ENCODE assay signal across 13 cellular contexts in the genomic region with DNA sequence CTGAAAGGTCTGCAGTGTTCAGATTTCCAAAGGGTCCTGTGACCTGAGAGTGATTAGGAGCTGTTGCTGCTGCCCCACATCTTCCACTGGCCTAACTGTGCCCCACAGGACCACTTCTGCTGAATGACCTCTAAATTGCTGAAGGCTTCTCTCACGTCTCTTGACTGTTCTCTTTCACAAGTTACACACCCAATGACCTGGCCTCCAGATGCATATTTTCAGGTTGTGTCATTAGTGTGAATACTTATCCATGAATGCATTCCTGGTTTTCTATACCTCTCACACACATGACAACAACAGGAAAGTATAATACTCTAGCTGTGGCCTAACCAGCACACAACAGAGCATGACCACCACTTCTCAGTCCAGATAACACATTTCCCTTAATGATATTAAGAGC. TPM values are rescaled to one million over a fixed set of nuclear protein-coding genes. Genes with fewer than 3 reads are reported as not detected.
A peak's percentile ranks its signal among the peaks of the same experiment; 100 is the strongest.
DNase-seq lines count a peak whose midpoint lies in the region; ATAC-seq and TF ChIP-seq lines count a peak whose summit lies in the region.
"Had no signal": no experiment of that assay in that cellular context is flagged by ENCODE, and none has a peak within 500 bp of the region (broad histone marks: within the 10 kb centered on the region; RNA-seq: fewer than 3 reads in every experiment).

No MANE protein-coding gene starts in this region.

- H3K36me3 ChIP-seq in cardiac muscle cell: no peaks in the 10 kb centered on the region
- H3K36me3 ChIP-seq: right atrium auricular region had no signal

- H3K27ac ChIP-seq in cardiac muscle cell: peak overlapping the region; percentile 52
- no peak overlapping the region for H3K27ac ChIP-seq in right cardiac atrium (ENCODE audit: low read length)
- H3K27ac ChIP-seq: right atrium auricular region had no signal

- H3K4me3 ChIP-seq in cardiac muscle cell (no peak overlapping the region), right cardiac atrium (ENCODE audit: low read length) (no peak overlapping the region)
- H3K4me3 ChIP-seq: right atrium auricular region had no signal

- H3K27ac Mint-ChIP-seq in activated naive CD4-positive, alpha-beta T cell treated with anti-CD3 and anti-CD28 coated beads, Interleukin-2, amount 10 ng/mL, durations not matched to agents 7 days and 5 days: no peak overlapping the region

- H3K27me3 Mint-ChIP-seq in activated naive CD4-positive, alpha-beta T cell treated with anti-CD3 and anti-CD28 coated beads, Interleukin-2, amount 10 ng/mL, durations not matched to agents 7 days and 5 days: no peaks in the 10 kb centered on the region

- ATAC-seq in right cardiac atrium: no peak

- peaks cover 23% of the 10 kb centered on the region for H3K4me1 Mint-ChIP-seq in activated naive CD4-positive, alpha-beta T cell treated with anti-CD3 and anti-CD28 coated beads, Interleukin-2, amount 10 ng/mL, durations not matched to agents 7 days and 5 days

- CTCF ChIA-PET in activated naive CD4-positive, alpha-beta T cell treated with anti-CD3 and anti-CD28 coated beads, Interleukin-2, amount 10 ng/mL, durations not matched to agents 7 days and 5 days (lab: Charles Lee): no interaction called here

- no peaks in the 10 kb centered on the region for H3K9me3 Mint-ChIP-seq in activated naive CD4-positive, alpha-beta T cell treated with anti-CD3 and anti-CD28 coated beads, Interleukin-2, amount 10 ng/mL, durations not matched to agents 7 days and 5 days

- peaks cover 43% of the 10 kb centered on the region for H3K36me3 Mint-ChIP-seq in activated naive CD4-positive, alpha-beta T cell treated with anti-CD3 and anti-CD28 coated beads, Interleukin-2, amount 10 ng/mL, durations not matched to agents 7 days and 5 days

- intact Hi-C loops in right cardiac atrium (cut with DNase I): no loop called here

- H3K9me3 ChIP-seq in cardiac muscle cell (ENCODE audit: low read depth) (no peaks in the 10 kb centered on the region), right cardiac atrium (ENCODE audit: control insufficient read depth, low read length) (no peaks in the 10 kb centered on the region)
- H3K9me3 ChIP-seq: right atrium auricular region had no signal

- no peak overlapping the region for H3K4me3 Mint-ChIP-seq in activated naive CD4-positive, alpha-beta T cell treated with anti-CD3 and anti-CD28 coated beads, Interleukin-2, amount 10 ng/mL, durations not matched to agents 7 days and 5 days

- TF ChIP-seq CTCF in cardiac muscle cell (IDR thresholded peaks at IDR 0.05; ENCODE audit: low read depth, low read length): no peak

- DNase-seq in cardiac muscle cell (ENCODE audit: low read depth in 1 of 2, low spot score in 1 of 2) (peak in 1 of 2 donors; percentile 48), right cardiac atrium (no peak), amniotic stem cell (lab: John Stamatoyannopoulos, UW) (peak; percentile 28), glomerular visceral epithelial cell (ENCODE audit: extremely low spot score) (peak; percentile 30), GOT3 (lab: John Stamatoyannopoulos, UW) (no peak), NCI-H2196 (lab: John Stamatoyannopoulos, UW; ENCODE audit: unreplicated experiment) (no peak), anterior cingulate cortex (lab: John Stamatoyannopoulos, UW) (no peak)
- DNase-seq in activated naive CD4-positive, alpha-beta T cell treated with anti-CD3 and anti-CD28 coated beads, Interleukin-2, amount 10 ng/mL, durations not matched to agents 7 days and 5 days: no peak
- DNase-seq: activated CD4-positive, CD25-positive, alpha-beta regulatory T cell; activated T-cell treated with anti-CD3 and anti-CD28 coated beads, Interleukin-2, amount 50 U/mL, for 1 hour; DND-41; Right ventricle myocardium superior had no signal

- H3K27me3 ChIP-seq in cardiac muscle cell: no peaks in the 10 kb centered on the region
- H3K27me3 ChIP-seq in right cardiac atrium (ENCODE audit: control insufficient read depth, insufficient read depth): no peaks in the 10 kb centered on the region
- H3K27me3 ChIP-seq: right atrium auricular region had no signal

- no peaks in the 10 kb centered on the region for H3K4me1 ChIP-seq in cardiac muscle cell (ENCODE audit: low read depth)
- peaks cover 2% of the 10 kb centered on the region for H3K4me1 ChIP-seq in right cardiac atrium (ENCODE audit: control insufficient read depth, insufficient read depth, low read length)

- WGBS in right cardiac atrium: 81% methylated on average over 1 of the region's 1 CpG

RNA-seq across cellular contexts. Expression of gene PRR14L, which starts 15.4 kb away (rescaled TPM):
- total RNA-seq in cardiac muscle cell (14.0 and 21.1 TPM in 2 replicates), right cardiac atrium (10 to 100 TPM; 16.4 to 23.4 (median 22.8) TPM)
- polyA plus RNA-seq in cardiac muscle cell (13.8 and 22.5 TPM in 2 replicates), right cardiac atrium (5.6 TPM)

RNA-seq across cellular contexts. Expression of gene DEPDC5, which starts 19.3 kb away (rescaled TPM):
- 11.0 and 30.6 TPM in 2 replicates for total RNA-seq in cardiac muscle cell
- polyA plus RNA-seq in cardiac muscle cell: 13.4 and 18.2 TPM in 2 replicates
- total RNA-seq in right cardiac atrium: 10 to 100 TPM; 12.4 to 15.3 (median 13.6) TPM
- polyA plus RNA-seq in right cardiac atrium: 6.9 TPM

Comparison
In these comparisons a context has a peak if more than half of its experiments do, and no peak if none do; other contexts are left out.
1. DNase-seq: peak in amniotic stem cell (single experiment) and glomerular visceral epithelial cell (single experiment); none in right cardiac atrium (0 of 3), GOT3 (single experiment), NCI-H2196 (single experiment), activated naive CD4-positive, alpha-beta T cell treated with anti-CD3 and anti-CD28 coated beads, Interleukin-2, amount 10 ng/mL, durations not matched to agents 7 days and 5 days (single experiment) and anterior cingulate cortex (0 of 58).